In the genomic region with DNA sequence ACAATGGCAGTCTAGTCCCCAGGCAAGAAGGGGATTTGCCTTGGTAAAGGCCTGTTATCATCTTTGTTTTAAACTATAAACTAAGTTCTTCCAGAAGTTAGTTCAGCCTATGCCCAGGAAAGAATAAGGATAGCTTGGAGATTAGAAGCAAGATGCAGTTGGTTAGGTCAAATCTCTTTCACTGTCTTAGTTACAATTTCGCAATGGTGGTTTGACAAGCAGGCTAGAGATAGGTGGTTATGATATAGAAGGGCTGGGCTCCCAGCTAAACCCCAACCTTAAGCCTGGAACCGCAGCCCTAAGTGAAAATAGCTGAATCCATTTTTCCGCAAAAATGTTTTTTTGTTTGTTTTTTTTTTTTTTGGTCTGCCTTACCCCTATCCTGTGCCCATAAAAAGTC, we compare ENCODE assay signal across 17 cellular contexts. TPM values are rescaled to one million over a fixed set of nuclear protein-coding genes. Genes with fewer than 3 reads are reported as not detected.
DNase-seq lines count a peak whose midpoint lies in the region; ATAC-seq and TF ChIP-seq lines count a peak whose summit lies in the region.
"Had no signal": no experiment of that assay in that cellular context is flagged by ENCODE, and none has a peak within 500 bp of the region (broad histone marks: within the 10 kb centered on the region; RNA-seq: fewer than 3 reads in every experiment).

No MANE protein-coding gene starts in this region.

- ATAC-seq in naive thymus-derived CD4-positive, alpha-beta T cell, result peak; percentile 20
- ATAC-seq in activated CD8-positive, alpha-beta T cell treated with anti-CD3 and anti-CD28 coated beads, Interleukin-2, amount 10 ng/mL, durations not matched to agents 7 days and 5 days, result no peak
- ATAC-seq: HepG2 had no signal

- peaks cover 0 to 13% (median 0%) of the 10 kb centered on the region in 5 donors for H3K27me3 Mint-ChIP-seq in naive thymus-derived CD4-positive, alpha-beta T cell
- H3K27me3 Mint-ChIP-seq in activated CD8-positive, alpha-beta T cell treated with anti-CD3 and anti-CD28 coated beads, Interleukin-2, amount 10 ng/mL, durations not matched to agents 7 days and 5 days (ENCODE audit: low read depth), result peaks cover 4% of the 10 kb centered on the region

- no peak for TF ChIP-seq POLR2A in NB4 (IDR thresholded peaks at IDR 0.05; ENCODE audit: extremely low read depth, insufficient read length)

- H3K27ac Mint-ChIP-seq in naive thymus-derived CD4-positive, alpha-beta T cell, result no peak overlapping the region
- H3K27ac Mint-ChIP-seq in activated CD8-positive, alpha-beta T cell treated with anti-CD3 and anti-CD28 coated beads, Interleukin-2, amount 10 ng/mL, durations not matched to agents 7 days and 5 days, result no peak overlapping the region
- H3K27ac Mint-ChIP-seq: CD14-positive monocyte; CD4-positive, alpha-beta memory T cell had no signal

- H3K9me3 Mint-ChIP-seq in naive thymus-derived CD4-positive, alpha-beta T cell, result no peaks in the 10 kb centered on the region
- no peaks in the 10 kb centered on the region for H3K9me3 Mint-ChIP-seq in activated CD8-positive, alpha-beta T cell treated with anti-CD3 and anti-CD28 coated beads, Interleukin-2, amount 10 ng/mL, durations not matched to agents 7 days and 5 days (ENCODE audit: insufficient read depth)
- H3K9me3 Mint-ChIP-seq: CD14-positive monocyte, H9 had no signal

- CTCF ChIA-PET in naive thymus-derived CD4-positive, alpha-beta T cell (lab: Charles Lee), result no interaction called here
- CTCF ChIA-PET in activated CD8-positive, alpha-beta T cell treated with anti-CD3 and anti-CD28 coated beads, Interleukin-2, amount 10 ng/mL, durations not matched to agents 7 days and 5 days (lab: Charles Lee), result no interaction called here

- H3K9me3 ChIP-seq in naive thymus-derived CD4-positive, alpha-beta T cell (ENCODE audit: control insufficient read depth in 2 of 3, low read length in 3 of 3), result no peaks in the 10 kb centered on the region
- H3K9me3 ChIP-seq: BLaER1 had no signal

- no peak overlapping the region for H3K4me3 ChIP-seq in NB4 (ENCODE audit: low read depth, low read length)
- no peak overlapping the region for H3K4me3 ChIP-seq in naive thymus-derived CD4-positive, alpha-beta T cell (ENCODE audit: low read length)
- H3K4me3 ChIP-seq: BLaER1 had no signal

- no peaks in the 10 kb centered on the region for H3K4me1 ChIP-seq in naive thymus-derived CD4-positive, alpha-beta T cell (ENCODE audit: control insufficient read depth in 2 of 2, insufficient read depth in 2 of 2, low read length in 2 of 2)
- H3K4me1 ChIP-seq: BLaER1 had no signal

- POLR2A ChIA-PET in naive thymus-derived CD4-positive, alpha-beta T cell (lab: Charles Lee), result no interaction called here
- POLR2A ChIA-PET in activated CD8-positive, alpha-beta T cell treated with anti-CD3 and anti-CD28 coated beads, Interleukin-2, amount 10 ng/mL, durations not matched to agents 7 days and 5 days (lab: Charles Lee), result no interaction called here

- intact Hi-C loops in naive thymus-derived CD4-positive, alpha-beta T cell (cut with micrococcal nuclease), result no loop called here

- TF ChIP-seq CTCF in NB4 (IDR thresholded peaks at IDR 0.05; ENCODE audit: low read depth, low read length), result no peak

- no peaks in the 10 kb centered on the region for H3K4me1 Mint-ChIP-seq in naive thymus-derived CD4-positive, alpha-beta T cell
- H3K4me1 Mint-ChIP-seq in activated CD8-positive, alpha-beta T cell treated with anti-CD3 and anti-CD28 coated beads, Interleukin-2, amount 10 ng/mL, durations not matched to agents 7 days and 5 days (ENCODE audit: low read depth), result no peaks in the 10 kb centered on the region
- H3K4me1 Mint-ChIP-seq: CD4-positive, alpha-beta memory T cell had no signal

- H3K36me3 Mint-ChIP-seq in naive thymus-derived CD4-positive, alpha-beta T cell, result no peaks in the 10 kb centered on the region
- H3K36me3 Mint-ChIP-seq in activated CD8-positive, alpha-beta T cell treated with anti-CD3 and anti-CD28 coated beads, Interleukin-2, amount 10 ng/mL, durations not matched to agents 7 days and 5 days (ENCODE audit: low read depth), result no peaks in the 10 kb centered on the region
- H3K36me3 Mint-ChIP-seq: CD14-positive monocyte; CD4-positive, alpha-beta memory T cell had no signal

- DNase-seq in NOMO-1 (lab: John Stamatoyannopoulos, UW; ENCODE audit: unreplicated experiment in 2 of 2), result peak; percentile 33 to 54
- no peak for DNase-seq in NOMO-1 treated with dmso at 0.1 percent for 144 hours (lab: John Stamatoyannopoulos, UW; ENCODE audit: unreplicated experiment)
- DNase-seq in NB4 (ENCODE audit: low read depth), result peak; percentile 56
- DNase-seq in OCI-M1 (lab: John Stamatoyannopoulos, UW), result peak; percentile 62
- DNase-seq in naive thymus-derived CD4-positive, alpha-beta T cell, result no peak
- DNase-seq in stimulated activated CD4-positive, alpha-beta T cell treated with anti-CD3 and anti-CD28 coated beads, Interleukin-12 subunit alpha, Interleukin-12 subunit beta, amount 100 ng/mL, for 4 hours, result no peak
- no peak for DNase-seq in HK-2 (ENCODE audit: unreplicated experiment)
- no peak for DNase-seq in activated CD8-positive, alpha-beta T cell treated with anti-CD3 and anti-CD28 coated beads, Interleukin-2, amount 10 ng/mL, durations not matched to agents 7 days and 5 days
- DNase-seq: 8988T; Calu3; CD4-positive, alpha-beta memory T cell; DMS79 treated with DMSO at 0.1 percent for 48 hours; GF-D8; H9 had no signal

- H3K27ac ChIP-seq in naive thymus-derived CD4-positive, alpha-beta T cell (ENCODE audit: low read depth, low read length), result no peak overlapping the region
- H3K27ac ChIP-seq: BLaER1 had no signal

- no peak overlapping the region for H3K4me3 Mint-ChIP-seq in naive thymus-derived CD4-positive, alpha-beta T cell
- H3K4me3 Mint-ChIP-seq in activated CD8-positive, alpha-beta T cell treated with anti-CD3 and anti-CD28 coated beads, Interleukin-2, amount 10 ng/mL, durations not matched to agents 7 days and 5 days, result no peak overlapping the region
- H3K4me3 Mint-ChIP-seq: CD14-positive monocyte; CD4-positive, alpha-beta memory T cell; H9 had no signal

- no peaks in the 10 kb centered on the region for H3K27me3 ChIP-seq in naive thymus-derived CD4-positive, alpha-beta T cell (ENCODE audit: control insufficient read depth in 2 of 2, insufficient read depth in 2 of 2, low read length in 2 of 2)
- H3K27me3 ChIP-seq: BLaER1 had no signal

- no peaks in the 10 kb centered on the region for H3K36me3 ChIP-seq in naive thymus-derived CD4-positive, alpha-beta T cell (ENCODE audit: control insufficient read depth in 2 of 3, insufficient read depth in 3 of 3, low read length in 3 of 3)
- H3K36me3 ChIP-seq: BLaER1 had no signal

RNA-seq across cellular contexts. Expression of gene NEIL3, which starts 41.8 kb away (rescaled TPM):
- total RNA-seq in naive thymus-derived CD4-positive, alpha-beta T cell, result 10 to 100 TPM in 1 of 5 experiments, 1 to 10 TPM in 1, under 1 TPM in 1, not detected in 2; 0.37 to 24.7 (median 2.4) TPM
- polyA plus RNA-seq in naive thymus-derived CD4-positive, alpha-beta T cell, result not detected
- total RNA-seq in activated CD8-positive, alpha-beta T cell treated with anti-CD3 and anti-CD28 coated beads, Interleukin-2, amount 10 ng/mL, durations not matched to agents 7 days and 5 days, result 10 to 100 TPM; 33.7 to 35.2 TPM

Comparison
In these comparisons a context has a peak if more than half of its experiments do, and no peak if none do; other contexts are left out.
1. DNase-seq: peak in NOMO-1 (2 of 2), NB4 (single experiment) and OCI-M1 (single experiment); none in NOMO-1 treated with dmso at 0.1 percent for 144 hours (single experiment), naive thymus-derived CD4-positive, alpha-beta T cell (0 of 9), stimulated activated CD4-positive, alpha-beta T cell treated with anti-CD3 and anti-CD28 coated beads, Interleukin-12 subunit alpha, Interleukin-12 subunit beta, amount 100 ng/mL, for 4 hours (single experiment), HK-2 (single experiment) and activated CD8-positive, alpha-beta T cell treated with anti-CD3 and anti-CD28 coated beads, Interleukin-2, amount 10 ng/mL, durations not matched to agents 7 days and 5 days (single experiment).